In genomic region chr1:24694380-24694843, GRCh38 we compare ENCODE assay signal across 9 cellular contexts. TPM values are rescaled to one million over a fixed set of nuclear protein-coding genes. Genes with fewer than 3 reads are reported as not detected.
DNase-seq lines count a peak whose midpoint lies in the region; ATAC-seq and TF ChIP-seq lines count a peak whose summit lies in the region.
"Had no signal": no experiment of that assay in that cellular context is flagged by ENCODE, and none has a peak within 500 bp of the region (broad histone marks: within the 10 kb centered on the region; RNA-seq: fewer than 3 reads in every experiment).

No MANE protein-coding gene starts in this region.

- H3K4me3 ChIP-seq in AG09309 (ENCODE audit: control insufficient read depth, low read depth, low read length) (no peak overlapping the region), HEK293 (ENCODE audit: low read depth, low read length) (no peak overlapping the region), brain microvascular endothelial cell (ENCODE audit: low read depth, low read length) (no peak overlapping the region)

- no peaks in the 10 kb centered on the region for H3K36me3 Mint-ChIP-seq in activated T-helper 1 cell treated with anti-CD3 and anti-CD28 coated beads, Interleukin-12 subunit alpha, Interleukin-12 subunit beta, Interleukin-2, Interleukin-4 antibody, amounts not matched to agents 30 ng/mL and 10 ng/mL and 1 ng/mL, durations not matched to agents 14 hours and 24 hours and 36 hours (ENCODE audit: low read depth)

- no peaks in the 10 kb centered on the region for H3K9me3 Mint-ChIP-seq in activated T-helper 1 cell treated with anti-CD3 and anti-CD28 coated beads, Interleukin-12 subunit alpha, Interleukin-12 subunit beta, Interleukin-2, Interleukin-4 antibody, amounts not matched to agents 30 ng/mL and 10 ng/mL and 1 ng/mL, durations not matched to agents 14 hours and 24 hours and 36 hours

- no peak overlapping the region for H3K4me3 Mint-ChIP-seq in activated T-helper 1 cell treated with anti-CD3 and anti-CD28 coated beads, Interleukin-12 subunit alpha, Interleukin-12 subunit beta, Interleukin-2, Interleukin-4 antibody, amounts not matched to agents 30 ng/mL and 10 ng/mL and 1 ng/mL, durations not matched to agents 14 hours and 24 hours and 36 hours

- peaks cover 15% of the 10 kb centered on the region for H3K27me3 Mint-ChIP-seq in activated T-helper 1 cell treated with anti-CD3 and anti-CD28 coated beads, Interleukin-12 subunit alpha, Interleukin-12 subunit beta, Interleukin-2, Interleukin-4 antibody, amounts not matched to agents 30 ng/mL and 10 ng/mL and 1 ng/mL, durations not matched to agents 14 hours and 24 hours and 36 hours (ENCODE audit: insufficient read depth)

- H3K4me1 ChIP-seq in HEK293 (ENCODE audit: control insufficient read depth, insufficient read depth, low read length), result 0 out of 2 replicates have a peak, but pooled peaks cover 3% of the 10 kb centered on the region

- H3K27me3 ChIP-seq in brain microvascular endothelial cell (replicated peaks), result no peaks in the 10 kb centered on the region

- intact Hi-C loops in left cardiac atrium (cut with DNase I), result loop anchor here (2.0 to 10.0 kb wide), 2 partner anchors 50 kb away; partner anchors contain the start of gene CLIC4 (in 2 of the 2)
- intact Hi-C loops in activated T-helper 1 cell treated with anti-CD3 and anti-CD28 coated beads, Interleukin-12 subunit alpha, Interleukin-12 subunit beta, Interleukin-2, Interleukin-4 antibody, amounts not matched to agents 30 ng/mL and 10 ng/mL and 1 ng/mL, durations not matched to agents 14 hours and 24 hours and 36 hours (cut with micrococcal nuclease), result no loop called here

- H3K4me1 Mint-ChIP-seq in activated T-helper 1 cell treated with anti-CD3 and anti-CD28 coated beads, Interleukin-12 subunit alpha, Interleukin-12 subunit beta, Interleukin-2, Interleukin-4 antibody, amounts not matched to agents 30 ng/mL and 10 ng/mL and 1 ng/mL, durations not matched to agents 14 hours and 24 hours and 36 hours (ENCODE audit: low read depth), result peaks cover 17% of the 10 kb centered on the region

- peak; percentile 85 to 90 for ATAC-seq in left cardiac atrium

- CTCF ChIA-PET in HEK293 (lab: Yijun Ruan, JAX), result interaction anchor here (0.8 to 2.9 kb wide), 4 partner anchors 136 to 343 kb away, joined by 4 to 14 read pairs (median 8); no protein-coding TSS in a partner anchor

- H3K36me3 ChIP-seq in HEK293 (ENCODE audit: control insufficient read depth in 2 of 2, insufficient read depth in 1 of 2, low read length in 2 of 2), result no peaks in the 10 kb centered on the region
- no peaks in the 10 kb centered on the region for H3K36me3 ChIP-seq in brain microvascular endothelial cell (replicated peaks)

- DNase-seq in AG09309 (ENCODE audit: low read depth), result peak; percentile 72
- peak; percentile 27 for DNase-seq in NCI-H82 treated with DMSO at 0.1 percent for 48 hours (lab: John Stamatoyannopoulos, UW; ENCODE audit: unreplicated experiment)
- DNase-seq in left cardiac atrium, result peak; percentile 67
- DNase-seq in activated T-helper 1 cell treated with anti-CD3 and anti-CD28 coated beads, Interleukin-12 subunit alpha, Interleukin-12 subunit beta, Interleukin-2, Interleukin-4 antibody, amounts not matched to agents 30 ng/mL and 10 ng/mL and 1 ng/mL, durations not matched to agents 14 hours and 24 hours and 36 hours (ENCODE audit: low spot score), result no peak
- no peak for DNase-seq in brain microvascular endothelial cell
- no peak for DNase-seq in HuH-7.5 (ENCODE audit: low spot score)
- DNase-seq in activated T-cell treated with anti-CD3 and anti-CD28 coated beads, Interleukin-2, amount 50 U/mL, for 48 hours, result no peak
- DNase-seq: DND-41 had no signal

- no peaks in the 10 kb centered on the region for H3K9me3 ChIP-seq in HEK293 (ENCODE audit: control insufficient read depth, insufficient read depth, low read depth, low read length)

- POLR2A ChIA-PET in HEK293 (lab: Yijun Ruan, JAX), result interaction anchor here (0.6 to 1.6 kb wide), 3 partner anchors 13 to 173 kb away, joined by 3 to 9 read pairs (median 3); partner anchors contain the start of gene CLIC4

- H3K27ac Mint-ChIP-seq in activated T-helper 1 cell treated with anti-CD3 and anti-CD28 coated beads, Interleukin-12 subunit alpha, Interleukin-12 subunit beta, Interleukin-2, Interleukin-4 antibody, amounts not matched to agents 30 ng/mL and 10 ng/mL and 1 ng/mL, durations not matched to agents 14 hours and 24 hours and 36 hours, result no peak overlapping the region

- no peak for TF ChIP-seq CTCF in AG09309 (IDR thresholded peaks at IDR 0.05; ENCODE audit: control insufficient read depth, insufficient read depth, low read depth, low read length, missing control alignments)
- TF ChIP-seq CTCF in HEK293 (tag by site-specific recombination; IDR thresholded peaks at IDR 0.05), result no peak
- TF ChIP-seq CTCF in brain microvascular endothelial cell (IDR thresholded peaks at IDR 0.05; ENCODE audit: low read depth, low read length, missing control alignments), result no peak

- in situ Hi-C loops in brain microvascular endothelial cell (cut with HindIII; ENCODE audit: low pct_ligation_motif_present, low sequenced_read_pairs), result no loop called here

- H3K27ac ChIP-seq in HEK293 (ENCODE audit: extremely low read depth, low read depth, low read length) (no peak overlapping the region), brain microvascular endothelial cell (no peak overlapping the region)

TF ChIP-seq in HEK293, 187 proteins besides CTCF, POLR2A, EP300 and RAD21 (continues in another document):
- TF ChIP-seq, protein P1, sequence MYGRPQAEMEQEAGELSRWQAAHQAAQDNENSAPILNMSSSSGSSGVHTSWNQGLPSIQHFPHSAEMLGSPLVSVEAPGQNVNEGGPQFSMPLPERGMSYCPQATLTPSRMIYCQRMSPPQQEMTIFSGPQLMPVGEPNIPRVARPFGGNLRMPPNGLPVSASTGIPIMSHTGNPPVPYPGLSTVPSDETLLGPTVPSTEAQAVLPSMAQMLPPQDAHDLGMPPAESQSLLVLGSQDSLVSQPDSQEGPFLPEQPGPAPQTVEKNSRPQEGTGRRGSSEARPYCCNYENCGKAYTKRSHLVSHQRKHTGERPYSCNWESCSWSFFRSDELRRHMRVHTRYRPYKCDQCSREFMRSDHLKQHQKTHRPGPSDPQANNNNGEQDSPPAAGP (tag by site-specific recombination; IDR thresholded peaks at IDR 0.05), result peak; percentile 58; the same call in 1 of the 2 replicates
- no peak for TF ChIP-seq HOXA7 (CRISPR knock-in tag; IDR thresholded peaks at IDR 0.05; ENCODE audit: borderline replicate concordance)
- no peak for TF ChIP-seq ZNF184 (tag by site-specific recombination; IDR thresholded peaks at IDR 0.05)
- no peak for TF ChIP-seq ZNF514 (tag by site-specific recombination; IDR thresholded peaks at IDR 0.05)
- TF ChIP-seq ZNF274 (IDR thresholded peaks at IDR 0.05; ENCODE audit: low read length), result no peak
- no peak for TF ChIP-seq ZNF274 (tag by site-specific recombination; IDR thresholded peaks at IDR 0.05; ENCODE audit: borderline replicate concordance)
- TF ChIP-seq ZNF521 (tag by site-specific recombination; IDR thresholded peaks at IDR 0.05), result no peak
- TF ChIP-seq ZNF366 (tag by site-specific recombination; conservative IDR thresholded peaks at IDR 0.05), result 0 out of 2 replicates have a peak, but pooled peaks have one; percentile 11
- TF ChIP-seq SCRT1 (tag by site-specific recombination; IDR thresholded peaks at IDR 0.05; ENCODE audit: borderline replicate concordance), result no peak
- TF ChIP-seq SETDB1 (IDR thresholded peaks at IDR 0.05; ENCODE audit: insufficient read length, low read length), result no peak

RNA-seq across cellular contexts. Expression of gene CLIC4, which starts 50.8 kb away (rescaled TPM):
- total RNA-seq in left cardiac atrium, result 100 to 1,000 TPM; 164 to 263 TPM
- total RNA-seq in activated T-helper 1 cell treated with anti-CD3 and anti-CD28 coated beads, Interleukin-12 subunit alpha, Interleukin-12 subunit beta, Interleukin-2, Interleukin-4 antibody, amounts not matched to agents 30 ng/mL and 10 ng/mL and 1 ng/mL, durations not matched to agents 14 hours and 24 hours and 36 hours, result 16.8 and 20.6 TPM in 2 replicates

RNA-seq across cellular contexts. Expression of gene SRRM1, which starts 51.3 kb away (rescaled TPM):
- total RNA-seq in left cardiac atrium, result 10 to 100 TPM; 60.4 to 89.9 TPM
- total RNA-seq in activated T-helper 1 cell treated with anti-CD3 and anti-CD28 coated beads, Interleukin-12 subunit alpha, Interleukin-12 subunit beta, Interleukin-2, Interleukin-4 antibody, amounts not matched to agents 30 ng/mL and 10 ng/mL and 1 ng/mL, durations not matched to agents 14 hours and 24 hours and 36 hours, result 218 and 242 TPM in 2 replicates

Comparison
In these comparisons a context has a peak if more than half of its experiments do, and no peak if none do; other contexts are left out.
1. DNase-seq: peak in AG09309 (single experiment), NCI-H82 treated with DMSO at 0.1 percent for 48 hours (single experiment) and left cardiac atrium (single experiment); none in activated T-helper 1 cell treated with anti-CD3 and anti-CD28 coated beads, Interleukin-12 subunit alpha, Interleukin-12 subunit beta, Interleukin-2, Interleukin-4 antibody, amounts not matched to agents 30 ng/mL and 10 ng/mL and 1 ng/mL, durations not matched to agents 14 hours and 24 hours and 36 hours (single experiment), brain microvascular endothelial cell (single experiment), HuH-7.5 (single experiment) and activated T-cell treated with anti-CD3 and anti-CD28 coated beads, Interleukin-2, amount 50 U/mL, for 48 hours (0 of 2).